ENCODE assay signal across 9 cellular contexts in the genomic region with DNA sequence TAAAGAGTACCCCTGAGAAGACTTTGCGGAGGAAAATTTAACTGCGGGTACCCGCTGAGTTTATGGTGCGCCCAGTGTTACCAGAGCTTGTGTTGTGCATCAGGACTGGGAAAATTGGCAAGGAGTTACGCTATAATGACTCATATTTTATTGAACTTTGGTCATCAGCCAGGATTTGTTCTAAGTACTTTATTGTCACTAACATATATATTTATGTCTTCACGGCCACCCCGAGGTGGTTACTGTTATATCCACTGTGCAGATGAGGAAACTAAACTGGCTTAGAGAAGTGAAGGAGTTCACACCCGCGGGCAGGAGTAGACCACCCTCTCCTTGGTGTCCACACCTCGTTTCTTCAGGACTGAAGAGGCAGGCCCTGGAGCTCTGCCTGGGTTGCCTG. TPM values are rescaled to one million over a fixed set of nuclear protein-coding genes. Genes with fewer than 3 reads are reported as not detected.
DNase-seq lines count a peak whose midpoint lies in the region; ATAC-seq and TF ChIP-seq lines count a peak whose summit lies in the region.
"Had no signal": no experiment of that assay in that cellular context is flagged by ENCODE, and none has a peak within 500 bp of the region (broad histone marks: within the 10 kb centered on the region; RNA-seq: fewer than 3 reads in every experiment).

No MANE protein-coding gene starts in this region.

- POLR2A ChIA-PET in CD8-positive, alpha-beta T cell (lab: Charles Lee): interaction anchor here (1.3 kb wide), 1 partner anchor 28 kb away, joined by 3 read pairs; the partner anchor contains the start of gene EXT2

- peak overlapping the region; percentile 92 for H3K27ac Mint-ChIP-seq in CD8-positive, alpha-beta T cell
- peak overlapping the region; percentile 66 to 91 (median 90) for H3K27ac Mint-ChIP-seq in IgD-negative memory B cell
- peak overlapping the region; percentile 89 for H3K27ac Mint-ChIP-seq in activated naive CD8-positive, alpha-beta T cell treated with anti-CD3 and anti-CD28 coated beads for 36 hours

- H3K27me3 ChIP-seq in CD8-positive, alpha-beta T cell (ENCODE audit: insufficient read depth, low read length): no peaks in the 10 kb centered on the region
- H3K27me3 ChIP-seq in right cardiac atrium (ENCODE audit: control insufficient read depth, insufficient read depth): no peaks in the 10 kb centered on the region

- peak overlapping the region; percentile 70 for H3K27ac ChIP-seq in CD8-positive, alpha-beta T cell (ENCODE audit: low read depth, low read length)
- peak overlapping the region; percentile 93 for H3K27ac ChIP-seq in right cardiac atrium (ENCODE audit: low read length)

- ATAC-seq in CD8-positive, alpha-beta T cell: no peak
- ATAC-seq in right cardiac atrium: peak in 1 of 2 donors; percentile 54
- ATAC-seq in HG03521 (IDR thresholded peaks at IDR 0.05; ENCODE audit: unreplicated experiment): no peak

- H3K9me3 ChIP-seq in CD8-positive, alpha-beta T cell (ENCODE audit: low read length): no peaks in the 10 kb centered on the region
- H3K9me3 ChIP-seq in right cardiac atrium (ENCODE audit: control insufficient read depth, low read length): no peaks in the 10 kb centered on the region

- peak overlapping the region; percentile 83 for H3K4me3 ChIP-seq in CD8-positive, alpha-beta T cell (ENCODE audit: low read depth, low read length)
- H3K4me3 ChIP-seq in right cardiac atrium (ENCODE audit: low read length) (peak overlapping the region; percentile 86), skeletal muscle cell (ENCODE audit: low read depth, low read length) (peak overlapping the region; percentile 63)

- H3K36me3 ChIP-seq in CD8-positive, alpha-beta T cell (ENCODE audit: insufficient read depth, low read length): no peaks in the 10 kb centered on the region

- peaks cover 6% of the 10 kb centered on the region for H3K4me1 ChIP-seq in CD8-positive, alpha-beta T cell (ENCODE audit: insufficient read depth, low read length)
- H3K4me1 ChIP-seq in right cardiac atrium (ENCODE audit: control insufficient read depth, insufficient read depth, low read length): peaks cover 7% of the 10 kb centered on the region

- TF ChIP-seq CTCF in CD8-positive, alpha-beta T cell (IDR thresholded peaks at IDR 0.05): no peak

- peaks cover 20% of the 10 kb centered on the region for H3K36me3 Mint-ChIP-seq in CD8-positive, alpha-beta T cell
- peaks cover 5% of the 10 kb centered on the region for H3K36me3 Mint-ChIP-seq in IgD-negative memory B cell
- H3K36me3 Mint-ChIP-seq in activated naive CD8-positive, alpha-beta T cell treated with anti-CD3 and anti-CD28 coated beads for 36 hours: no peaks in the 10 kb centered on the region

- CTCF ChIA-PET in CD8-positive, alpha-beta T cell (lab: Charles Lee): interaction anchor here (0.8 to 4.7 kb wide), 6 partner anchors 10 to 28 kb away, joined by 3 to 31 read pairs (median 4); partner anchors contain the start of gene EXT2

- no peak for DNase-seq in CD8-positive, alpha-beta T cell
- no peak for DNase-seq in activated naive CD8-positive, alpha-beta T cell treated with anti-CD3 and anti-CD28 coated beads for 36 hours
- DNase-seq in right cardiac atrium: peak in 1 of 3 donors; percentile 54
- peak; percentile 48 for DNase-seq in skeletal muscle cell (ENCODE audit: low read depth)
- DNase-seq in posterior cingulate gyrus: no peak
- DNase-seq in activated CD4-positive, alpha-beta T cell treated with anti-CD3 and anti-CD28 coated beads, Interleukin-2, amount 50 U/mL, for 48 hours: no peak

- H3K9me3 Mint-ChIP-seq in CD8-positive, alpha-beta T cell: no peaks in the 10 kb centered on the region
- H3K9me3 Mint-ChIP-seq in IgD-negative memory B cell: no peaks in the 10 kb centered on the region
- H3K9me3 Mint-ChIP-seq in activated naive CD8-positive, alpha-beta T cell treated with anti-CD3 and anti-CD28 coated beads for 36 hours: no peaks in the 10 kb centered on the region

- peak overlapping the region; percentile 91 for H3K4me3 Mint-ChIP-seq in CD8-positive, alpha-beta T cell
- peak overlapping the region; percentile 92 to 96 (median 94) for H3K4me3 Mint-ChIP-seq in IgD-negative memory B cell
- peak overlapping the region; percentile 84 for H3K4me3 Mint-ChIP-seq in activated naive CD8-positive, alpha-beta T cell treated with anti-CD3 and anti-CD28 coated beads for 36 hours

- H3K27me3 Mint-ChIP-seq in CD8-positive, alpha-beta T cell (ENCODE audit: low read depth): no peaks in the 10 kb centered on the region
- no peaks in the 10 kb centered on the region for H3K27me3 Mint-ChIP-seq in IgD-negative memory B cell
- H3K27me3 Mint-ChIP-seq in activated naive CD8-positive, alpha-beta T cell treated with anti-CD3 and anti-CD28 coated beads for 36 hours: no peaks in the 10 kb centered on the region

- intact Hi-C loops in CD8-positive, alpha-beta T cell (cut with DNase I, micrococcal nuclease): loop anchor here (1.0 to 10.0 kb wide), 8 partner anchors 29 to 1848 kb away; partner anchors contain the start of genes ALKBH3 (in 2 of the 2), EXT2 (in 2 of the 2), API5 (in 1 of the 2) and HSD17B12 (in 1 of the 2)
- intact Hi-C loops in right cardiac atrium (cut with DNase I): no loop called here
- intact Hi-C loops in posterior cingulate gyrus (cut with DNase I): no loop called here

- H3K4me1 Mint-ChIP-seq in CD8-positive, alpha-beta T cell (ENCODE audit: low read depth): peaks cover 30% of the 10 kb centered on the region
- peaks cover 7 to 21% (median 18%) of the 10 kb centered on the region in 3 donors for H3K4me1 Mint-ChIP-seq in IgD-negative memory B cell
- H3K4me1 Mint-ChIP-seq in activated naive CD8-positive, alpha-beta T cell treated with anti-CD3 and anti-CD28 coated beads for 36 hours: peaks cover 15% of the 10 kb centered on the region

- WGBS in right cardiac atrium: 17% methylated on average over 10 of the region's 10 CpGs

RNA-seq across cellular contexts. Expression of gene ACCS, which starts 0.7 kb away (rescaled TPM):
- total RNA-seq in CD8-positive, alpha-beta T cell: 10 to 100 TPM; 16.7 to 18.1 TPM
- polyA plus RNA-seq in IgD-negative memory B cell (2.1 TPM), right cardiac atrium (19.3 TPM)
- total RNA-seq in activated naive CD8-positive, alpha-beta T cell treated with anti-CD3 and anti-CD28 coated beads for 36 hours: 1 to 10 TPM; 4.9 to 5.2 TPM
- 10 to 100 TPM; 11.4 to 18.8 (median 14.2) TPM for total RNA-seq in right cardiac atrium

RNA-seq across cellular contexts. Expression of gene ACCSL, which starts 19.0 kb away (rescaled TPM):
- total RNA-seq in CD8-positive, alpha-beta T cell: not detected
- 0.19 TPM for polyA plus RNA-seq in IgD-negative memory B cell
- total RNA-seq in activated naive CD8-positive, alpha-beta T cell treated with anti-CD3 and anti-CD28 coated beads for 36 hours: not detected
- total RNA-seq in right cardiac atrium: not detected
- polyA plus RNA-seq in right cardiac atrium: not detected
- total RNA-seq: subcutaneous adipose tissue had no signal

RNA-seq across cellular contexts. Expression of gene EXT2, which starts 28.7 kb away (rescaled TPM):
- total RNA-seq in CD8-positive, alpha-beta T cell: 10 to 100 TPM; 15.8 to 16.1 TPM
- 21.9 TPM for polyA plus RNA-seq in IgD-negative memory B cell
- total RNA-seq in activated naive CD8-positive, alpha-beta T cell treated with anti-CD3 and anti-CD28 coated beads for 36 hours: 10 to 100 TPM; 22.4 to 24.0 TPM
- total RNA-seq in right cardiac atrium: 10 to 100 TPM; 32.5 to 41.5 (median 35.3) TPM
- 21.1 TPM for polyA plus RNA-seq in right cardiac atrium

Comparison
In these comparisons a context has a peak if more than half of its experiments do, and no peak if none do; other contexts are left out.
1. intact Hi-C loops: an anchor here in CD8-positive, alpha-beta T cell (1.0 to 10.0 kb wide); none called in right cardiac atrium and posterior cingulate gyrus.